14 cellular contexts compared by ENCODE assay signal in genomic region chr11:126499124-126499752, GRCh38.
"Had no signal": no experiment of that assay in that cellular context is flagged by ENCODE, and none has a peak within 500 bp of the region (broad histone marks: within the 10 kb centered on the region; RNA-seq: fewer than 3 reads in every experiment).

No MANE protein-coding gene starts in this region.

- H3K36me3 Mint-ChIP-seq: activated naive CD4-positive, alpha-beta T cell treated with anti-CD3 and anti-CD28 coated beads, Interleukin-2, amount 50 U/mL, for 72 hours; stimulated activated effector memory CD8-positive, alpha-beta T cell treated with anti-CD3 and anti-CD28 coated beads, Interleukin-12 subunit alpha, Interleukin-12 subunit beta, amount 100 ng/mL, for 72 hours had no signal

- H3K9ac ChIP-seq: parathyroid adenoma had no signal

- H3K36me3 ChIP-seq: thyroid gland, uterus had no signal

- H3K4me3 Mint-ChIP-seq: central memory CD8-positive, alpha-beta T cell; stimulated activated effector memory CD8-positive, alpha-beta T cell treated with anti-CD3 and anti-CD28 coated beads, Interleukin-12 subunit alpha, Interleukin-12 subunit beta, amount 100 ng/mL, for 72 hours had no signal

- H3K4me1 Mint-ChIP-seq: central memory CD8-positive, alpha-beta T cell; stimulated activated effector memory CD8-positive, alpha-beta T cell treated with anti-CD3 and anti-CD28 coated beads, Interleukin-12 subunit alpha, Interleukin-12 subunit beta, amount 100 ng/mL, for 72 hours had no signal

- H3K4me1 ChIP-seq: body of pancreas, parathyroid adenoma, thyroid gland, uterus had no signal

- H3K27ac Mint-ChIP-seq: activated naive CD4-positive, alpha-beta T cell treated with anti-CD3 and anti-CD28 coated beads, Interleukin-2, amount 50 U/mL, for 72 hours; stimulated activated effector memory CD8-positive, alpha-beta T cell treated with anti-CD3 and anti-CD28 coated beads, Interleukin-12 subunit alpha, Interleukin-12 subunit beta, amount 100 ng/mL, for 72 hours had no signal

- H3K9me3 Mint-ChIP-seq: central memory CD8-positive, alpha-beta T cell had no signal

- H3K27ac ChIP-seq: body of pancreas, parathyroid adenoma, thyroid gland, uterus had no signal

- H3K27me3 ChIP-seq: body of pancreas, thyroid gland, uterus had no signal

- H2AFZ ChIP-seq: parathyroid adenoma had no signal

- ATAC-seq: activated naive CD4-positive, alpha-beta T cell treated with anti-CD3 and anti-CD28 coated beads, Interleukin-2, amount 50 U/mL, for 72 hours; body of pancreas; left ventricle myocardium superior; stimulated activated effector memory CD8-positive, alpha-beta T cell treated with anti-CD3 and anti-CD28 coated beads, Interleukin-12 subunit alpha, Interleukin-12 subunit beta, amount 100 ng/mL, for 72 hours had no signal

- H3K4me3 ChIP-seq: body of pancreas, thyroid gland, uterus had no signal

- H3K9me3 ChIP-seq: body of pancreas, thyroid gland, uterus had no signal

- DNase-seq: activated CD4-positive, alpha-beta T cell treated with anti-CD3 and anti-CD28 coated beads, Interleukin-2, amount 50 U/mL, for 1 hour; amniotic stem cell; hippocampal formation; left ventricle myocardium superior; mesenchymal stem cell; retina; small intestine; thyroid gland; uterus had no signal

- H3K79me2 ChIP-seq: parathyroid adenoma had no signal
